Comparison of ENCODE assay signal across 1 cellular context in the genomic region with DNA sequence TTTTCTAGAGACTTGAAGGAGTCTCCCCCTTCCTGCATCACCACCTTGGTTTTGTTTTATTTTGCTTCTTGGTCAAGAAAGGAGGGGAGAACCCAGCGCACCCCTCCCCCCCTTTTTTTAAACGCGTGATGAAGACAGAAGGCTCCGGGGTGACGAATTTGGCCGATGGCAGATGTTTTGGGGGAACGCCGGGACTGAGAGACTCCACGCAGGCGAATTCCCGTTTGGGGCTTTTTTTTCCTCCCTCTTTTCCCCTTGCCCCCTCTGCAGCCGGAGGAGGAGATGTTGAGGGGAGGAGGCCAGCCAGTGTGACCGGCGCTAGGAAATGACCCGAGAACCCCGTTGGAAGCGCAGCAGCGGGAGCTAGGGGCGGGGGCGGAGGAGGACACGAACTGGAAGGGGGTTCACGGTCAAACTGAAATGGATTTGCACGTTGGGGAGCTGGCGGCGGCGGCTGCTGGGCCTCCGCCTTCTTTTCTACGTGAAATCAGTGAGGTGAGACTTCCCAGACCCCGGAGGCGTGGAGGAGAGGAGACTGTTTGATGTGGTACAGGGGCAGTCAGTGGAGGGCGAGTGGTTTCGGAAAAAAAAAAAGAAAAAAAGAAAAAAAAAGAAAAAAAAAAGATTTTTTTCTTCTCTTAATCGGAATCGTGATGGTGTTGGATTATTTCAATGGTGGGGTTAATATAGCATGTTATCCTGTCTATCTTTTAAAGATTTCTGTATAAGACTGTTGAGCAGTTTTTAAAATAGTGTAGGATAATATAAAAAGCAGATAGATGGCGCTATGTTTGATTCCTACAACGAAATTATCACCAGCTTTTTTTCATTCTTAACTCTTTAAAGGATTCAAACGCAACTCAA.
TF ChIP-seq lines count a peak whose summit lies in the region.

No MANE protein-coding gene starts in this region.

TF ChIP-seq in SK-N-SH, 30 proteins besides CTCF, POLR2A, EP300 and RAD21 (continued from another document):
- TF ChIP-seq PBX3 (IDR thresholded peaks at IDR 0.05) (no peak), ZBTB33 (IDR thresholded peaks at IDR 0.05; ENCODE audit: borderline replicate concordance, low read depth) (no peak), YY1 (IDR thresholded peaks at IDR 0.05; ENCODE audit: low read depth) (peak; percentile 19; the same call in 1 of the 2 replicates), TCF12 (IDR thresholded peaks at IDR 0.05) (no peak), GABPA (IDR thresholded peaks at IDR 0.05; ENCODE audit: low read depth) (no peak), FOXJ3 (CRISPR knock-in tag; IDR thresholded peaks at IDR 0.05) (no peak)
TF ChIP-seq in SK-N-SH: peak in this region for 6.
